Comparison of ENCODE assay signal across 12 cellular contexts in genomic region chr6:137025786-137026730, GRCh38. TPM values are rescaled to one million over a fixed set of nuclear protein-coding genes. Genes with fewer than 3 reads are reported as not detected.
A peak's percentile ranks its signal among the peaks of the same experiment; 100 is the strongest.
DNase-seq lines count a peak whose midpoint lies in the region; ATAC-seq and TF ChIP-seq lines count a peak whose summit lies in the region.
"Had no signal": no experiment of that assay in that cellular context is flagged by ENCODE, and none has a peak within 500 bp of the region (broad histone marks: within the 10 kb centered on the region; RNA-seq: fewer than 3 reads in every experiment).

No MANE protein-coding gene starts in this region.

- no peak for TF ChIP-seq EP300 in ovary (IDR thresholded peaks at IDR 0.05)

- peak overlapping the region in 1 of 3 donors; percentile 10 for H3K4me3 ChIP-seq in breast epithelium
- H3K4me3 ChIP-seq in trophoblast cell (ENCODE audit: low read depth, low read length): no peak overlapping the region
- H3K4me3 ChIP-seq in ovary: no peak overlapping the region
- H3K4me3 ChIP-seq: cardiac muscle cell had no signal

- no peak for TF ChIP-seq CTCF in breast epithelium (IDR thresholded peaks at IDR 0.05)
- no peak for TF ChIP-seq CTCF in ovary (IDR thresholded peaks at IDR 0.05)

- no CpG with 5 or more reads among the region's 8 CpGs for WGBS in trophoblast cell (ENCODE audit: extremely low coverage, insufficient coverage, insufficient read length)
- 84 to 88% (median 84%) methylated on average over 8 of the region's 8 CpGs for WGBS in ovary, 3 donors

- H2BK12ac ChIP-seq in trophoblast cell (ENCODE audit: low read length): no peak overlapping the region

- H3K4me1 ChIP-seq in breast epithelium (no peaks in the 10 kb centered on the region), trophoblast cell (ENCODE audit: control insufficient read depth in 1 of 2, insufficient read depth in 2 of 2, low read length in 2 of 2) (no peaks in the 10 kb centered on the region), ovary (ENCODE audit: insufficient read depth) (no peaks in the 10 kb centered on the region)

- H3K36me3 ChIP-seq in breast epithelium (no peaks in the 10 kb centered on the region), trophoblast cell (ENCODE audit: control insufficient read depth in 1 of 2, insufficient read depth in 2 of 2, low read length in 2 of 2) (no peaks in the 10 kb centered on the region), ovary (no peaks in the 10 kb centered on the region)
- H3K36me3 ChIP-seq: cardiac muscle cell had no signal

- H3K4me2 ChIP-seq in trophoblast cell (ENCODE audit: low read length): no peak overlapping the region

- no peak overlapping the region for H2AFZ ChIP-seq in trophoblast cell (ENCODE audit: insufficient read depth, low read length, poor library complexity)

- no peak overlapping the region for H3K9ac ChIP-seq in trophoblast cell (ENCODE audit: low read length)

- H3K79me1 ChIP-seq in trophoblast cell (ENCODE audit: low read length): no peaks in the 10 kb centered on the region

- H3K9me3 ChIP-seq in breast epithelium (no peaks in the 10 kb centered on the region), trophoblast cell (ENCODE audit: insufficient read depth, low read depth, low read length) (no peaks in the 10 kb centered on the region), ovary (peaks cover 0 to 4% of the 10 kb centered on the region in 2 donors)

- H3K14ac ChIP-seq in trophoblast cell (ENCODE audit: low read length): no peak overlapping the region

- peak; percentile 89 for DNase-seq in HT-29 (ENCODE audit: low spot score)
- DNase-seq in breast epithelium (ENCODE audit: low spot score in 2 of 2): no peak
- peak; percentile 38 to 68 for DNase-seq in trophoblast cell
- no peak for DNase-seq in KG1 (lab: John Stamatoyannopoulos, UW)
- DNase-seq in inferior parietal cortex (ENCODE audit: extremely low spot score): no peak
- DNase-seq in ovary: no peak
- DNase-seq: activated T-cell treated with anti-CD3 and anti-CD28 coated beads for 4 hours, foreskin fibroblast, NCI-H82 had no signal

- H4K12ac ChIP-seq in trophoblast cell (ENCODE audit: low read depth, low read length): no peak overlapping the region

- ATAC-seq in GM18867 (IDR thresholded peaks at IDR 0.05; ENCODE audit: unreplicated experiment): peak; percentile 68
- ATAC-seq in GM21576 (IDR thresholded peaks at IDR 0.05; ENCODE audit: unreplicated experiment): no peak

- TF ChIP-seq POLR2A in breast epithelium (IDR thresholded peaks at IDR 0.05) (no peak), ovary (IDR thresholded peaks at IDR 0.05) (no peak)

- no peak overlapping the region for H2BK120ac ChIP-seq in trophoblast cell (ENCODE audit: insufficient read depth, low read length, poor library complexity)

- no peak overlapping the region for H4K8ac ChIP-seq in trophoblast cell (ENCODE audit: low read depth, low read length)

- H4K91ac ChIP-seq in trophoblast cell (ENCODE audit: low read depth, low read length): no peak overlapping the region

- no peaks in the 10 kb centered on the region for H3K27me3 ChIP-seq in breast epithelium
- no peaks in the 10 kb centered on the region for H3K27me3 ChIP-seq in trophoblast cell (ENCODE audit: insufficient read depth, low read length)
- no peaks in the 10 kb centered on the region for H3K27me3 ChIP-seq in ovary
- H3K27me3 ChIP-seq: cardiac muscle cell had no signal

- H3K4ac ChIP-seq in trophoblast cell (ENCODE audit: low read depth, low read length): no peak overlapping the region

- no peak overlapping the region for H2AK5ac ChIP-seq in trophoblast cell (ENCODE audit: low read length)

- no peaks in the 10 kb centered on the region for H3K79me2 ChIP-seq in trophoblast cell (ENCODE audit: control insufficient read depth, insufficient read depth, low read length, poor library complexity)

- intact Hi-C loops in breast epithelium (cut with DNase I; ENCODE audit: low total_unique reads): no loop called here
- intact Hi-C loops in ovary (cut with DNase I): no loop called here

- no peak overlapping the region for H2BK5ac ChIP-seq in trophoblast cell (ENCODE audit: low read depth, low read length, poor library complexity)

- H3K23ac ChIP-seq in trophoblast cell (ENCODE audit: low read length): no peak overlapping the region

- H3K18ac ChIP-seq in trophoblast cell (ENCODE audit: low read length): no peak overlapping the region

- peak overlapping the region; percentile 92 to 94 for H3K27ac ChIP-seq in breast epithelium
- H3K27ac ChIP-seq in trophoblast cell (ENCODE audit: low read depth, low read length): no peak overlapping the region
- no peak overlapping the region for H3K27ac ChIP-seq in ovary
- H3K27ac ChIP-seq: cardiac muscle cell had no signal

RNA-seq across cellular contexts. Expression of gene IL20RA, which starts 18.7 kb away (rescaled TPM):
- total RNA-seq in HT-29 (2014; rRNA removed; shearing (Covaris generic)): 7.9 and 16.7 TPM in 2 replicates
- total RNA-seq in breast epithelium: 10 to 100 TPM in 2 of 3 donors, 1 to 10 TPM in 1; 1.6 to 69.8 (median 49.2) TPM
- polyA plus RNA-seq in trophoblast cell (2013): 0.08 and 0.15 TPM in 2 replicates
- 10 to 100 TPM in 1 of 7 donors, 1 to 10 TPM in 6; 2.6 to 19.3 (median 5.9) TPM for total RNA-seq in ovary
- 1 to 10 TPM; 2.2 to 5.8 TPM for polyA plus RNA-seq in ovary

Comparison
In these comparisons a context has a peak if more than half of its experiments do, and no peak if none do; other contexts are left out.
1. DNase-seq: peak in HT-29 (single experiment) and trophoblast cell (2 of 2); none in breast epithelium (0 of 2), KG1 (single experiment), inferior parietal cortex (single experiment) and ovary (0 of 5).
2. H3K27ac ChIP-seq: peak in breast epithelium (2 of 2); none in trophoblast cell (single experiment) and ovary (0 of 2).